8 cellular contexts compared by ENCODE assay signal in genomic region chr2:158457092-158457825, GRCh38. TPM values are rescaled to one million over a fixed set of nuclear protein-coding genes. Genes with fewer than 3 reads are reported as not detected.
DNase-seq lines count a peak whose midpoint lies in the region; ATAC-seq and TF ChIP-seq lines count a peak whose summit lies in the region.

No MANE protein-coding gene starts in this region.

- peak overlapping the region; percentile 65 for H3K4me3 ChIP-seq in lower leg skin (ENCODE audit: low read depth, poor library complexity, severe bottlenecking)

- 0 to 1% methylated on average over 47 to 79 of the region's 84 CpGs for WGBS in lower leg skin, 2 donors

- TF ChIP-seq POLR2A in lower leg skin (IDR thresholded peaks at IDR 0.05) = no peak

- peak overlapping the region; percentile 98 for H3K4me3 Mint-ChIP-seq in dendritic cell treated with granulocyte-macrophage colony-stimulating factor and Interleukin-4, amounts not matched to agents 40 ng/mL and 50 ng/mL, for 4 days

- ATAC-seq in HG02885 (IDR thresholded peaks at IDR 0.05; ENCODE audit: poor library complexity, unreplicated experiment) = peak; percentile 33

- H3K27me3 Mint-ChIP-seq in dendritic cell treated with granulocyte-macrophage colony-stimulating factor and Interleukin-4, amounts not matched to agents 40 ng/mL and 50 ng/mL, for 4 days = peaks cover 32% of the 10 kb centered on the region

- peaks cover 22% of the 10 kb centered on the region for H3K4me1 Mint-ChIP-seq in dendritic cell treated with granulocyte-macrophage colony-stimulating factor and Interleukin-4, amounts not matched to agents 40 ng/mL and 50 ng/mL, for 4 days (ENCODE audit: low read depth)

- DNase-seq in NCI-H446 (lab: John Stamatoyannopoulos, UW) (peak; percentile 9 to 46), NCI-H446 treated with DMSO at 0.1 percent for 48 hours (lab: John Stamatoyannopoulos, UW) (no peak), NCI-H2171 (lab: John Stamatoyannopoulos, UW) (peak; percentile 59), lower leg skin (ENCODE audit: low spot score in 2 of 2) (peak; percentile 32 to 91)
- DNase-seq in activated CD4-positive, alpha-beta T cell treated with anti-CD3 and anti-CD28 coated beads for 48 hours = peak; percentile 66
- peak; percentile 45 for DNase-seq in stimulated activated CD4-positive, alpha-beta T cell treated with anti-CD3 and anti-CD28 coated beads, Interleukin-4, amount 100 ng/mL, for 24 hours

- no peaks in the 10 kb centered on the region for H3K9me3 Mint-ChIP-seq in dendritic cell treated with granulocyte-macrophage colony-stimulating factor and Interleukin-4, amounts not matched to agents 40 ng/mL and 50 ng/mL, for 4 days

- H3K36me3 Mint-ChIP-seq in dendritic cell treated with granulocyte-macrophage colony-stimulating factor and Interleukin-4, amounts not matched to agents 40 ng/mL and 50 ng/mL, for 4 days (ENCODE audit: low read depth) = peaks cover 15% of the 10 kb centered on the region

- TF ChIP-seq CTCF in lower leg skin (IDR thresholded peaks at IDR 0.05) = no peak

- H3K27ac Mint-ChIP-seq in dendritic cell treated with granulocyte-macrophage colony-stimulating factor and Interleukin-4, amounts not matched to agents 40 ng/mL and 50 ng/mL, for 4 days = peak overlapping the region; percentile 96

- intact Hi-C loops in dendritic cell treated with granulocyte-macrophage colony-stimulating factor and Interleukin-4, amounts not matched to agents 40 ng/mL and 50 ng/mL, for 4 days (cut with micrococcal nuclease) = loop anchor here (5.0 kb wide), 1 partner anchor 435 kb away; no protein-coding TSS in a partner anchor
- intact Hi-C loops in lower leg skin (cut with DNase I; ENCODE audit: low total_unique reads) = loop anchor here (10.0 kb wide), 1 partner anchor 288 kb away; no protein-coding TSS in a partner anchor

RNA-seq across cellular contexts. Expression of gene PKP4, which starts 0.5 kb away (rescaled TPM):
- 10 to 100 TPM; 28.0 to 71.0 (median 43.6) TPM for total RNA-seq in lower leg skin

RNA-seq across cellular contexts. Expression of gene CCDC148, which starts 0.7 kb away (rescaled TPM):
- total RNA-seq in lower leg skin = 1 to 10 TPM in 1 of 4 donors, under 1 TPM in 1, not detected in 2; 0.55 to 1.6 TPM
